In genomic region chr10:132537713-132538020, GRCh38 we compare ENCODE assay signal across 8 cellular contexts. TPM values are rescaled to one million over a fixed set of nuclear protein-coding genes. Genes with fewer than 3 reads are reported as not detected.
DNase-seq lines count a peak whose midpoint lies in the region; FAIRE-seq and TF ChIP-seq lines count a peak whose summit lies in the region.

INPP5A (plus strand) TSS chr10:132537787; CDS start chr10:132538097, 310 bp downstream.

- H3K4me3 ChIP-seq in ascending aorta (peak within 1 kb of the TSS; percentile 87 to 89), keratinocyte (ENCODE audit: control insufficient read depth in 2 of 3, extremely low read depth in 1 of 3, insufficient read depth in 2 of 3, low read depth in 1 of 3, low read length in 3 of 3) (peak within 1 kb of the TSS; percentile 67 to 82 (median 76)), stomach smooth muscle (ENCODE audit: low read length in 2 of 2) (peak within 1 kb of the TSS; percentile 73 to 88)

- H3K27ac Mint-ChIP-seq in activated CD4-positive, alpha-beta T cell treated with anti-CD3 and anti-CD28 coated beads, Interleukin-2, amount 10 ng/mL, durations not matched to agents 24 days and 14 days = peak within 1 kb of the TSS; percentile 81

- no peak for DNase-seq in activated CD4-positive, alpha-beta T cell treated with anti-CD3 and anti-CD28 coated beads, Interleukin-2, amount 10 ng/mL, durations not matched to agents 24 days and 14 days
- DNase-seq in activated CD4-positive, alpha-beta T cell treated with anti-CD3 and anti-CD28 coated beads for 4 hours = no peak
- DNase-seq in ascending aorta (ENCODE audit: low spot score in 2 of 2) (no peak), keratinocyte (ENCODE audit: low read depth, low spot score) (no peak), hippocampal formation (lab: John Stamatoyannopoulos, UW) (no peak), kidney tubule cell (ENCODE audit: low spot score) (no peak), dedifferentiated amniotic fluid mesenchymal stem cell (ENCODE audit: extremely low spot score) (no peak)

- H3K79me2 ChIP-seq in keratinocyte (ENCODE audit: control insufficient read depth, insufficient read depth, low read length) = peaks cover 14% of the 10 kb centered on the region

- TF ChIP-seq CTCF in ascending aorta (IDR thresholded peaks at IDR 0.05) (no peak), keratinocyte (optimal IDR thresholded peaks at IDR 0.05 in 1 of 3, IDR thresholded peaks at IDR 0.05 in 1 of 3, conservative IDR thresholded peaks at IDR 0.05 in 1 of 3; ENCODE audit: extremely low read depth in 1 of 3, insufficient read depth in 2 of 3, low read length in 3 of 3) (no peak)

- peaks cover 8% of the 10 kb centered on the region for H3K36me3 Mint-ChIP-seq in activated CD4-positive, alpha-beta T cell treated with anti-CD3 and anti-CD28 coated beads, Interleukin-2, amount 10 ng/mL, durations not matched to agents 24 days and 14 days (ENCODE audit: low read depth)

- peak within 1 kb of the TSS; percentile 92 for H3K4me3 Mint-ChIP-seq in activated CD4-positive, alpha-beta T cell treated with anti-CD3 and anti-CD28 coated beads, Interleukin-2, amount 10 ng/mL, durations not matched to agents 24 days and 14 days

- H3K27ac ChIP-seq in ascending aorta (peak within 1 kb of the TSS; percentile 87 to 91), keratinocyte (ENCODE audit: control insufficient read depth, insufficient read depth, low read length) (peak within 1 kb of the TSS; percentile 20), stomach smooth muscle (ENCODE audit: low read length) (peak within 1 kb of the TSS; percentile 86)

- no peaks in the 10 kb centered on the region for H3K27me3 ChIP-seq in ascending aorta
- no peaks in the 10 kb centered on the region for H3K27me3 ChIP-seq in keratinocyte (ENCODE audit: control insufficient read depth, extremely low read depth, insufficient read depth, low read length)
- H3K27me3 ChIP-seq in stomach smooth muscle (ENCODE audit: control insufficient read depth in 1 of 2, insufficient read depth in 2 of 2, low read length in 2 of 2) = no peaks in the 10 kb centered on the region

- intact Hi-C loops in activated CD4-positive, alpha-beta T cell treated with anti-CD3 and anti-CD28 coated beads, Interleukin-2, amount 10 ng/mL, durations not matched to agents 24 days and 14 days (cut with micrococcal nuclease) = loop anchor here (1.0 to 10.0 kb wide), 7 partner anchors 90 to 379 kb away; partner anchors contain the start of genes LRRC27 and PWWP2B
- intact Hi-C loops in ascending aorta (cut with DNase I) = loop anchor here (1.0 to 5.0 kb wide), 9 partner anchors 20 to 555 kb away; partner anchors contain the start of genes BNIP3 and PWWP2B

- H3K9me3 ChIP-seq in ascending aorta = no peaks in the 10 kb centered on the region
- H3K9me3 ChIP-seq in keratinocyte (ENCODE audit: control insufficient read depth, low read depth, low read length) = no peaks in the 10 kb centered on the region
- no peaks in the 10 kb centered on the region for H3K9me3 ChIP-seq in stomach smooth muscle (ENCODE audit: control insufficient read depth in 2 of 2, low read length in 2 of 2)

- dilution Hi-C loops in keratinocyte (cut with MboI; ENCODE audit: extremely low pct_ligation_motif_present, low sequenced_read_pairs) = no loop called here

- H3K36me3 ChIP-seq in ascending aorta (no peaks in the 10 kb centered on the region), keratinocyte (ENCODE audit: control insufficient read depth in 2 of 2, extremely low read depth in 1 of 2, insufficient read depth in 2 of 2, low read length in 2 of 2) (no peaks in the 10 kb centered on the region), stomach smooth muscle (ENCODE audit: control insufficient read depth in 2 of 2, insufficient read depth in 2 of 2, low read length in 2 of 2) (no peaks in the 10 kb centered on the region)

- H3K9me1 ChIP-seq in keratinocyte (ENCODE audit: control insufficient read depth, extremely low read depth, insufficient read depth, low read length) = no peaks in the 10 kb centered on the region

- H3K4me1 ChIP-seq in ascending aorta (peaks cover 5 to 45% of the 10 kb centered on the region in 2 donors), keratinocyte (ENCODE audit: control insufficient read depth, extremely low read depth, insufficient read depth, low read length) (peaks cover 24% of the 10 kb centered on the region), stomach smooth muscle (ENCODE audit: control insufficient read depth, insufficient read depth, low read length) (peaks cover 53% of the 10 kb centered on the region)

- H2AFZ ChIP-seq in keratinocyte (ENCODE audit: control insufficient read depth, low read length) = peak within 1 kb of the TSS; percentile 71

- peaks cover 46% of the 10 kb centered on the region for H3K4me1 Mint-ChIP-seq in activated CD4-positive, alpha-beta T cell treated with anti-CD3 and anti-CD28 coated beads, Interleukin-2, amount 10 ng/mL, durations not matched to agents 24 days and 14 days

- peaks cover 6% of the 10 kb centered on the region for H4K20me1 ChIP-seq in keratinocyte (ENCODE audit: control insufficient read depth, extremely low read depth, insufficient read depth, low read length)

- peak within 1 kb of the TSS; percentile 96 for H3K4me2 ChIP-seq in keratinocyte (ENCODE audit: control insufficient read depth, extremely low read depth, insufficient read depth, low read depth, low read length)

- peaks cover 2% of the 10 kb centered on the region for H3K9me3 Mint-ChIP-seq in activated CD4-positive, alpha-beta T cell treated with anti-CD3 and anti-CD28 coated beads, Interleukin-2, amount 10 ng/mL, durations not matched to agents 24 days and 14 days

- peaks cover 7% of the 10 kb centered on the region for H3K27me3 Mint-ChIP-seq in activated CD4-positive, alpha-beta T cell treated with anti-CD3 and anti-CD28 coated beads, Interleukin-2, amount 10 ng/mL, durations not matched to agents 24 days and 14 days

- no peak for FAIRE-seq in keratinocyte (lab: Jason Lieb, UNC)

- peak within 1 kb of the TSS; percentile 78 for H3K9ac ChIP-seq in keratinocyte (ENCODE audit: control insufficient read depth, extremely low read depth, insufficient read depth, low read length)
- H3K9ac ChIP-seq in stomach smooth muscle (ENCODE audit: low read length in 2 of 2) = peak within 1 kb of the TSS; percentile 70 to 87

RNA-seq across cellular contexts. Expression of gene INPP5A, which starts in this region (rescaled TPM):
- 10.3 and 10.5 TPM in 2 replicates for total RNA-seq in activated CD4-positive, alpha-beta T cell treated with anti-CD3 and anti-CD28 coated beads, Interleukin-2, amount 10 ng/mL, durations not matched to agents 24 days and 14 days
- 81.2 TPM for total RNA-seq in ascending aorta
- 8.7 to 18.9 TPM (median 11.2 TPM) in 3 replicates for polyA plus RNA-seq in keratinocyte
- 2.2 TPM for polyA plus RNA-seq in keratinocyte (2011; ENCODE audit: low read depth)
- 11.5 and 12.1 TPM in 2 replicates for polyA plus RNA-seq in keratinocyte (2011; cell fraction: cytosol; rRNA removed)
- 6.2 and 8.2 TPM in 2 replicates for polyA plus RNA-seq in keratinocyte (2011; cell fraction: nucleus; rRNA removed)
- 7.7 and 13.5 TPM in 2 replicates for polyA plus RNA-seq in keratinocyte (2012; ENCODE audit: low replicate concordance)
- 14.7 to 20.5 TPM (median 15.0 TPM) in 3 replicates for polyA minus RNA-seq in keratinocyte
- polyA minus RNA-seq in keratinocyte (2011; cell fraction: cytosol; rRNA and poly(A)+ RNA removed) = 20.3 TPM
- polyA minus RNA-seq in keratinocyte (2011; cell fraction: nucleus; rRNA and poly(A)+ RNA removed) = 4.7 and 8.1 TPM in 2 replicates

Comparison
In these comparisons a context has a peak if more than half of its experiments do, and no peak if none do; other contexts are left out.
1. H3K27ac ChIP-seq: peak in every context shown above with its lines; median percentile 89 in ascending aorta; 86 in stomach smooth muscle; 20 in keratinocyte.